17 cellular contexts compared by ENCODE assay signal in the genomic region with DNA sequence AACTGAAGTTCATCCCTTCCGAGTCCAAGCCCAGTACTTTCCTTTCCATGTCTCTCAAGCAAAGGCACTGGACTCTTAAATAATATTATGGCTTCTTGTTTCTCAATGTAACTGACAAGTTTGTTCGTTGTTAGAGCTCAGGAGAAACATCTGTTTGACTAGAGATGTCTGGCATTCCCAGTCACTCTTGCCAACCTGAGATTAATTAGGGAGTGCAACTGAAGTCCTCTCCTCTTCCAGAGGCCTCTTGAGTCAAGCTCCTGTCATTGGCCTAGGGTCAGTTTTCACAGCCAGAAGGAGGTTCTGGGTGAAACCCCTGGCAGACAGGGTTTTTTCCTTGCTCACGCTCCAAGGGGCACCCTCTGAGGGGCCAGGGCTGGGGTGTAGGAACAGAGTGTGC.
DNase-seq lines count a peak whose midpoint lies in the region; ATAC-seq and TF ChIP-seq lines count a peak whose summit lies in the region.
"Had no signal": no experiment of that assay in that cellular context is flagged by ENCODE, and none has a peak within 500 bp of the region (broad histone marks: within the 10 kb centered on the region; RNA-seq: fewer than 3 reads in every experiment).

No MANE protein-coding gene starts in this region.

- no peak overlapping the region for H3K4me2 ChIP-seq in GM23248 (ENCODE audit: unreplicated experiment)
- H3K4me2 ChIP-seq in trophoblast cell (ENCODE audit: low read length): no peak overlapping the region

- no peak overlapping the region for H4K8ac ChIP-seq in trophoblast cell (ENCODE audit: low read depth, low read length)

- in situ Hi-C loops in GM23248 (cut with MboI): no loop called here

- H3K27ac ChIP-seq in GM23248 (no peak overlapping the region), trophoblast cell (ENCODE audit: low read depth, low read length) (no peak overlapping the region)
- H3K27ac ChIP-seq: HL-60 had no signal

- no peaks in the 10 kb centered on the region for H3K9me3 ChIP-seq in GM23248 (ENCODE audit: low read depth)
- no peaks in the 10 kb centered on the region for H3K9me3 ChIP-seq in trophoblast cell (ENCODE audit: insufficient read depth, low read depth, low read length)
- H3K9me3 ChIP-seq: BE2C, HAP-1 had no signal

- H3K4me3 ChIP-seq in GM23248: no peak overlapping the region
- no peak overlapping the region for H3K4me3 ChIP-seq in fibroblast of mammary gland (ENCODE audit: control insufficient read depth, low read depth, low read length)
- no peak overlapping the region for H3K4me3 ChIP-seq in trophoblast cell (ENCODE audit: low read depth, low read length)
- H3K4me3 ChIP-seq: GM12878, HAP-1 had no signal

- H3K79me2 ChIP-seq in GM23248 (ENCODE audit: insufficient read depth) (no peaks in the 10 kb centered on the region), trophoblast cell (ENCODE audit: control insufficient read depth, insufficient read depth, low read length, poor library complexity) (no peaks in the 10 kb centered on the region)

- no peaks in the 10 kb centered on the region for H3K36me3 ChIP-seq in GM23248 (ENCODE audit: low read depth)
- H3K36me3 ChIP-seq in trophoblast cell (ENCODE audit: control insufficient read depth in 1 of 2, insufficient read depth in 2 of 2, low read length in 2 of 2): no peaks in the 10 kb centered on the region
- H3K36me3 ChIP-seq: BE2C, HAP-1 had no signal

- no peak overlapping the region for H3K4ac ChIP-seq in trophoblast cell (ENCODE audit: low read depth, low read length)

- no peaks in the 10 kb centered on the region for H3F3A ChIP-seq in GM23248 (ENCODE audit: insufficient read depth)

- no peak overlapping the region for H4K91ac ChIP-seq in trophoblast cell (ENCODE audit: low read depth, low read length)

- H3K27me3 ChIP-seq in GM23248 (replicated peaks; ENCODE audit: insufficient read depth): no peaks in the 10 kb centered on the region
- no peaks in the 10 kb centered on the region for H3K27me3 ChIP-seq in trophoblast cell (ENCODE audit: insufficient read depth, low read length)
- H3K27me3 ChIP-seq: BE2C had no signal

- H3K23ac ChIP-seq in trophoblast cell (ENCODE audit: low read length): no peak overlapping the region

- H3K14ac ChIP-seq in trophoblast cell (ENCODE audit: low read length): no peak overlapping the region

- no peak overlapping the region for H2BK5ac ChIP-seq in trophoblast cell (ENCODE audit: low read depth, low read length, poor library complexity)

- H3K4me1 ChIP-seq in GM23248 (ENCODE audit: insufficient read depth): no peaks in the 10 kb centered on the region
- no peaks in the 10 kb centered on the region for H3K4me1 ChIP-seq in trophoblast cell (ENCODE audit: control insufficient read depth in 1 of 2, insufficient read depth in 2 of 2, low read length in 2 of 2)

- no peak overlapping the region for H2BK120ac ChIP-seq in trophoblast cell (ENCODE audit: insufficient read depth, low read length, poor library complexity)

- H3K9me2 ChIP-seq in GM23248 (ENCODE audit: insufficient read depth): no peaks in the 10 kb centered on the region

- no peak for TF ChIP-seq CTCF in fibroblast of mammary gland (conservative IDR thresholded peaks at IDR 0.05; ENCODE audit: control insufficient read depth, insufficient read depth, low read depth, low read length)

- H3K9ac ChIP-seq in GM23248 (no peak overlapping the region), trophoblast cell (ENCODE audit: low read length) (no peak overlapping the region)

- 19 to 29% methylated on average over 3 of the region's 3 CpGs for WGBS in GM23248 (ENCODE audit: low coverage in 1 of 2, low lambda C conversion rate in 2 of 2, missing lambda C conversion rate in 2 of 2), 2 experiments
- no CpG with 5 or more reads among the region's 3 CpGs for WGBS in trophoblast cell (ENCODE audit: extremely low coverage, insufficient coverage, insufficient read length)

- no peak overlapping the region for H2AK5ac ChIP-seq in trophoblast cell (ENCODE audit: low read length)

- H3K18ac ChIP-seq in trophoblast cell (ENCODE audit: low read length): no peak overlapping the region

- DNase-seq in NCI-H2171 treated with DMSO at 0.1 percent for 48 hours (lab: John Stamatoyannopoulos, UW) (peak; percentile 43), NCI-H2171 (lab: John Stamatoyannopoulos, UW) (no peak), GM23248 (peak; percentile 5), fibroblast of mammary gland (ENCODE audit: low read depth) (peak; percentile 14), trophoblast cell (no peak)
- DNase-seq: BE2C; C1 segment of cervical spinal cord; CD4-positive, CD25-positive, alpha-beta regulatory T cell; CD8-positive, alpha-beta memory T cell; COR-L47; DMS153; DMS79; GDM1 had no signal

- H3K79me1 ChIP-seq in trophoblast cell (ENCODE audit: low read length): no peaks in the 10 kb centered on the region

- no peak for ATAC-seq in HG02981 (IDR thresholded peaks at IDR 0.05; ENCODE audit: unreplicated experiment)
- ATAC-seq: GM12878 had no signal

- H4K12ac ChIP-seq in trophoblast cell (ENCODE audit: low read depth, low read length): no peak overlapping the region

- H2BK12ac ChIP-seq in trophoblast cell (ENCODE audit: low read length): no peak overlapping the region

- H2AFZ ChIP-seq in GM23248: no peak overlapping the region
- H2AFZ ChIP-seq in trophoblast cell (ENCODE audit: insufficient read depth, low read length, poor library complexity): no peak overlapping the region

- H4K20me1 ChIP-seq in GM23248 (ENCODE audit: insufficient read depth): no peaks in the 10 kb centered on the region

Comparison
In these comparisons a context has a peak if more than half of its experiments do, and no peak if none do; other contexts are left out.
1. DNase-seq: peak in NCI-H2171 treated with DMSO at 0.1 percent for 48 hours (single experiment), GM23248 (single experiment) and fibroblast of mammary gland (single experiment); none in NCI-H2171 (single experiment) and trophoblast cell (0 of 2).